ENCODE assay signal across 13 cellular contexts in the genomic region with DNA sequence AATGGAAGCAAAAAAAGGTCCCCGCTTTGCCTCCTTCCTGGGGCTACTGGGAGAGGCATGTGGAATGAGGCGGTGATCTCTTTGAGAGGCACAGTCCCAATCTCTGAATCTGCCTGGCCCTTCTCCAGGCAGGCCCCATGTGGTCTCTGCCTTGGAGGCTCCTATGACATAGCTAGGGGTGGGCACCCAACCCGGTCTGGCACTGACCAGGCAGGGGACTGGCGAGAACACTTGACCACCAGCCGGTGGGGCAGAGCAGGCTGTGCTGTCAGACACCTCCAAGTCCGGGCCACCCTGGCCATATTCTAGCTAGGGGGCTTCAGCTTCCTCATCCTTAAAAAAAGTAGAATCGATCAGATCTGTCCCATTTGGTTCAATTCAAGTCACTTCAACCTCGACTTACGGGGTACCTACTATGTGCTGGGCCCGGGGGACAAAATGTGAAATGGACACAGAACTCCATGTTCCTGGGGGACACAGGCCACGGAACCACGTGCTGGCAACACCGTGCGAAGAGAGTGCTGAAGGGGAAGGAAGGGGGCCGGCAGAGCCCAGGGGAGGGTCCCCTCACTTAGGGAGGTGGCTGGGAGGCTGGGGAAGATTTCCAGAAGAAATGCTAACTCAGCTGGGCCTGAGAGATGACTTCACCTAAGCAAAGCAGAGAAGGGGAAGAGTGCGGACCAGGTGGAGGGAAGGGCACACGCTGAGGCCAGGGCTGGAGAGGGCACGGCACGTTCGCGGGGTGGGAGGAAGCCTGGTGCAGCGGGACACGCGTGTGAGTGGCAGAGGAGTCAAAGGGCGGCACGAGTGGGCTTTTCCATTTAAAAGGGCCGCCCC. TPM values are rescaled to one million over a fixed set of nuclear protein-coding genes. Genes with fewer than 3 reads are reported as not detected.
DNase-seq lines count a peak whose midpoint lies in the region; ATAC-seq and TF ChIP-seq lines count a peak whose summit lies in the region.
"Had no signal": no experiment of that assay in that cellular context is flagged by ENCODE, and none has a peak within 500 bp of the region (broad histone marks: within the 10 kb centered on the region; RNA-seq: fewer than 3 reads in every experiment).

No MANE protein-coding gene starts in this region.

- H3K36me3 Mint-ChIP-seq in activated T-cell treated with anti-CD3 and anti-CD28 coated beads, Interleukin-2, amount 50 U/mL, for 72 hours (ENCODE audit: insufficient read depth in 2 of 2): no peaks in the 10 kb centered on the region

- no peaks in the 10 kb centered on the region for H3K27me3 Mint-ChIP-seq in activated T-cell treated with anti-CD3 and anti-CD28 coated beads, Interleukin-2, amount 50 U/mL, for 72 hours (ENCODE audit: low read depth)

- H3K9me3 Mint-ChIP-seq in activated T-cell treated with anti-CD3 and anti-CD28 coated beads, Interleukin-2, amount 50 U/mL, for 72 hours: no peaks in the 10 kb centered on the region
- H3K9me3 Mint-ChIP-seq: T-helper 1 cell treated with Interleukin-12 subunit alpha and Interleukin-12 subunit beta and Interleukin-4 antibody, amounts not matched to agents 30 μg/mL and 1 μg/mL, for 36 hours had no signal

- H3K36me3 ChIP-seq in HUES48 (ENCODE audit: control insufficient read depth, insufficient read depth, low read length) (no peaks in the 10 kb centered on the region), colonic mucosa (no peaks in the 10 kb centered on the region), mesodermal cell (ENCODE audit: control insufficient read depth, insufficient read depth, low read length) (peaks cover 18% of the 10 kb centered on the region), stomach smooth muscle (ENCODE audit: control insufficient read depth in 2 of 2, insufficient read depth in 2 of 2, low read length in 2 of 2) (peaks cover 0 to 15% of the 10 kb centered on the region in 2 donors)

- no peak for ATAC-seq in HG03354 (IDR thresholded peaks at IDR 0.05; ENCODE audit: poor library complexity, severe bottlenecking, unreplicated experiment)
- no peak for ATAC-seq in activated T-cell treated with anti-CD3 and anti-CD28 coated beads, Interleukin-2, amount 50 U/mL, for 72 hours (replicated peaks in 1 of 2)

- TF ChIP-seq CTCF in colonic mucosa (IDR thresholded peaks at IDR 0.05): no peak

- H3K27ac ChIP-seq in HUES48 (ENCODE audit: low read depth, low read length) (peak overlapping the region; percentile 18), colonic mucosa (peak overlapping the region; percentile 68), mesodermal cell (ENCODE audit: low read depth, low read length, severe bottlenecking) (peak overlapping the region; percentile 81), stomach smooth muscle (ENCODE audit: low read length) (peak overlapping the region; percentile 77)
- H3K27ac ChIP-seq: HL-60 had no signal

- H3K4me3 ChIP-seq in HUES48 (ENCODE audit: low read depth, low read length) (no peak overlapping the region), colonic mucosa (no peak overlapping the region), mesodermal cell (ENCODE audit: extremely low read depth, insufficient read depth, low read length, poor library complexity, severe bottlenecking) (no peak overlapping the region), stomach smooth muscle (ENCODE audit: low read length in 2 of 2) (no peak overlapping the region)

- DNase-seq in colonic mucosa (no peak), DMS53 (lab: John Stamatoyannopoulos, UW) (no peak)
- DNase-seq in NK-92 treated with Interleukin-12 subunit alpha and Interleukin-12 subunit beta, amount 100 ng/mL, for 24 hours (lab: John Stamatoyannopoulos, UW): no peak
- no peak for DNase-seq in activated T-cell treated with anti-CD3 and anti-CD28 coated beads, Interleukin-2, amount 50 U/mL, for 72 hours
- DNase-seq: activated naive CD4-positive, alpha-beta T cell; stimulated activated CD4-positive, alpha-beta T cell treated with anti-CD3 and anti-CD28 coated beads, Interleukin-4, amount 100 ng/mL, for 1 hour; stimulated activated naive CD4-positive, alpha-beta T cell treated with Interleukin-2 at 50 U/mL for 16 hours had no signal

- no peak overlapping the region for H3K4me3 Mint-ChIP-seq in activated T-cell treated with anti-CD3 and anti-CD28 coated beads, Interleukin-2, amount 50 U/mL, for 72 hours
- H3K4me3 Mint-ChIP-seq: T-helper 1 cell treated with Interleukin-12 subunit alpha and Interleukin-12 subunit beta and Interleukin-4 antibody, amounts not matched to agents 30 μg/mL and 1 μg/mL, for 36 hours had no signal

- H3K4me1 Mint-ChIP-seq in activated T-cell treated with anti-CD3 and anti-CD28 coated beads, Interleukin-2, amount 50 U/mL, for 72 hours (ENCODE audit: low read depth): peaks cover 11% of the 10 kb centered on the region

- H3K4me1 ChIP-seq in HUES48 (ENCODE audit: control insufficient read depth, insufficient read depth, low read length) (no peaks in the 10 kb centered on the region), colonic mucosa (peaks cover 24% of the 10 kb centered on the region), mesodermal cell (ENCODE audit: control insufficient read depth, insufficient read depth, low read length, poor library complexity, severe bottlenecking) (peaks cover 53% of the 10 kb centered on the region), stomach smooth muscle (ENCODE audit: control insufficient read depth, insufficient read depth, low read length) (peaks cover 94% of the 10 kb centered on the region)

- intact Hi-C loops in colonic mucosa (cut with DNase I): no loop called here

- no peak overlapping the region for H3K9ac ChIP-seq in HUES48 (ENCODE audit: low read depth, low read length)
- H3K9ac ChIP-seq in colonic mucosa (ENCODE audit: low read depth in 2 of 2, low read length in 2 of 2): peak overlapping the region; percentile 31 to 76
- peak overlapping the region; percentile 13 to 51 for H3K9ac ChIP-seq in stomach smooth muscle (ENCODE audit: low read length in 2 of 2)

- 96 to 97% methylated on average over 26 to 27 of the region's 27 CpGs for WGBS in mesodermal cell (ENCODE audit: insufficient coverage in 2 of 2), 2 experiments

- H3K27me3 ChIP-seq in HUES48 (ENCODE audit: control insufficient read depth, insufficient read depth, low read length) (no peaks in the 10 kb centered on the region), colonic mucosa (no peaks in the 10 kb centered on the region), stomach smooth muscle (ENCODE audit: control insufficient read depth in 1 of 2, insufficient read depth in 2 of 2, low read length in 2 of 2) (no peaks in the 10 kb centered on the region)

- H3K27ac Mint-ChIP-seq in activated T-cell treated with anti-CD3 and anti-CD28 coated beads, Interleukin-2, amount 50 U/mL, for 72 hours: no peak overlapping the region
- H3K27ac Mint-ChIP-seq: T-helper 1 cell treated with Interleukin-12 subunit alpha and Interleukin-12 subunit beta and Interleukin-4 antibody, amounts not matched to agents 30 μg/mL and 1 μg/mL, for 36 hours had no signal

- H3K9me3 ChIP-seq in HUES48 (ENCODE audit: control insufficient read depth, insufficient read depth, low read length) (no peaks in the 10 kb centered on the region), colonic mucosa (no peaks in the 10 kb centered on the region), mesodermal cell (ENCODE audit: control insufficient read depth, low read length) (no peaks in the 10 kb centered on the region), stomach smooth muscle (ENCODE audit: control insufficient read depth in 2 of 2, low read length in 2 of 2) (no peaks in the 10 kb centered on the region)

RNA-seq across cellular contexts. Expression of a gene that starts 33.3 kb away (rescaled TPM):
- 100 to 1,000 TPM; 148 to 152 TPM for total RNA-seq in colonic mucosa
- polyA plus RNA-seq in mesodermal cell (2013, experiment 1 of 2): 162 TPM
- 102 TPM for polyA plus RNA-seq in mesodermal cell (2013, experiment 2 of 2)
- 10 to 100 TPM in 1 of 2 donors, 1 to 10 TPM in 1; 4.4 to 11.5 TPM for total RNA-seq in activated T-cell treated with anti-CD3 and anti-CD28 coated beads, Interleukin-2, amount 50 U/mL, for 72 hours

Comparison
In these comparisons a context has a peak if more than half of its experiments do, and no peak if none do; other contexts are left out.
1. H3K27ac ChIP-seq: peak in every context shown above with its lines; median percentile 81 in mesodermal cell; 77 in stomach smooth muscle; 68 in colonic mucosa; 18 in HUES48.
2. RNA of a gene that starts 33.3 kb away (total RNA-seq): 148 to 152 TPM in colonic mucosa; 4.4 to 11.5 TPM in activated T-cell treated with anti-CD3 and anti-CD28 coated beads, Interleukin-2, amount 50 U/mL, for 72 hours; every median in the first group is over 10 times any median in the second.